ENCODE assay signal across 10 cellular contexts in genomic region chr3:192408721-192409151, GRCh38.
DNase-seq lines count a peak whose midpoint lies in the region; ATAC-seq and TF ChIP-seq lines count a peak whose summit lies in the region.
"Had no signal": no experiment of that assay in that cellular context is flagged by ENCODE, and none has a peak within 500 bp of the region (broad histone marks: within the 10 kb centered on the region; RNA-seq: fewer than 3 reads in every experiment).

No MANE protein-coding gene starts in this region.

- peaks cover 62% of the 10 kb centered on the region for H3K27me3 Mint-ChIP-seq in T-helper 2 cell treated with Interferon-gamma antibody and Interleukin-4, amounts not matched to agents 5 μg/mL and 100 μg/mL, for 36 hours (ENCODE audit: low read depth)

- peaks cover 2% of the 10 kb centered on the region for H3K4me1 Mint-ChIP-seq in T-helper 2 cell treated with Interferon-gamma antibody and Interleukin-4, amounts not matched to agents 5 μg/mL and 100 μg/mL, for 36 hours (ENCODE audit: low read depth)

- no peak for DNase-seq in T-helper 2 cell treated with Interferon-gamma antibody and Interleukin-4, amounts not matched to agents 5 μg/mL and 100 μg/mL, for 36 hours (ENCODE audit: low spot score)
- no peak for DNase-seq in T-helper 2 cell
- no peak for DNase-seq in colonic mucosa
- no peak for DNase-seq in lower lobe of right lung
- no peak for DNase-seq in tibial artery
- DNase-seq in DMS79 (lab: John Stamatoyannopoulos, UW): no peak
- no peak for DNase-seq in NCI-H1694 treated with DMSO at 0.1 percent for 48 hours (lab: John Stamatoyannopoulos, UW)
- DNase-seq: BE2C had no signal

- intact Hi-C loops in colonic mucosa (cut with DNase I): no loop called here
- intact Hi-C loops in lower lobe of right lung (cut with DNase I): no loop called here
- intact Hi-C loops in tibial artery (cut with DNase I; ENCODE audit: low total_unique reads): no loop called here

- H3K4me3 ChIP-seq in colonic mucosa: peak overlapping the region; percentile 11
- peak overlapping the region; percentile 53 for H3K4me3 ChIP-seq in lower lobe of right lung
- peak overlapping the region; percentile 43 to 55 for H3K4me3 ChIP-seq in tibial artery

- H3K36me3 Mint-ChIP-seq in T-helper 2 cell treated with Interferon-gamma antibody and Interleukin-4, amounts not matched to agents 5 μg/mL and 100 μg/mL, for 36 hours (ENCODE audit: low read depth): no peaks in the 10 kb centered on the region

- H3K36me3 ChIP-seq in colonic mucosa (no peaks in the 10 kb centered on the region), lower lobe of right lung (no peaks in the 10 kb centered on the region), tibial artery (no peaks in the 10 kb centered on the region)
- H3K36me3 ChIP-seq: BE2C had no signal

- no peak overlapping the region for H3K27ac Mint-ChIP-seq in T-helper 2 cell treated with Interferon-gamma antibody and Interleukin-4, amounts not matched to agents 5 μg/mL and 100 μg/mL, for 36 hours
- H3K27ac Mint-ChIP-seq: dendritic cell treated with granulocyte-macrophage colony-stimulating factor and Interleukin-4, amounts not matched to agents 40 ng/mL and 50 ng/mL, for 4 days had no signal

- no peak overlapping the region for H3K27ac ChIP-seq in colonic mucosa
- peak overlapping the region; percentile 67 for H3K27ac ChIP-seq in lower lobe of right lung
- H3K27ac ChIP-seq in tibial artery: no peak overlapping the region

- H3K4me1 ChIP-seq in colonic mucosa: no peaks in the 10 kb centered on the region
- H3K4me1 ChIP-seq in lower lobe of right lung: peaks cover 5% of the 10 kb centered on the region
- peaks cover 0 to 27% (median 14%) of the 10 kb centered on the region in 4 donors for H3K4me1 ChIP-seq in tibial artery
- H3K4me1 ChIP-seq: BE2C had no signal

- no peaks in the 10 kb centered on the region for H3K9me3 Mint-ChIP-seq in T-helper 2 cell treated with Interferon-gamma antibody and Interleukin-4, amounts not matched to agents 5 μg/mL and 100 μg/mL, for 36 hours
- H3K9me3 Mint-ChIP-seq: dendritic cell treated with granulocyte-macrophage colony-stimulating factor and Interleukin-4, amounts not matched to agents 40 ng/mL and 50 ng/mL, for 4 days had no signal

- no peak for TF ChIP-seq CTCF in colonic mucosa (IDR thresholded peaks at IDR 0.05)
- TF ChIP-seq CTCF in lower lobe of right lung (IDR thresholded peaks at IDR 0.05): no peak
- no peak for TF ChIP-seq CTCF in tibial artery (IDR thresholded peaks at IDR 0.05)

- H3K9me3 ChIP-seq in colonic mucosa (no peaks in the 10 kb centered on the region), lower lobe of right lung (no peaks in the 10 kb centered on the region), tibial artery (no peaks in the 10 kb centered on the region)
- H3K9me3 ChIP-seq: BE2C had no signal

- H3K27me3 ChIP-seq in colonic mucosa (peaks cover 24% of the 10 kb centered on the region), lower lobe of right lung (ENCODE audit: low read depth) (peaks cover 41% of the 10 kb centered on the region), tibial artery (peaks cover 0 to 32% of the 10 kb centered on the region in 2 donors)

- H3K4me3 Mint-ChIP-seq in T-helper 2 cell treated with Interferon-gamma antibody and Interleukin-4, amounts not matched to agents 5 μg/mL and 100 μg/mL, for 36 hours: peak overlapping the region; percentile 27
- H3K4me3 Mint-ChIP-seq: dendritic cell treated with granulocyte-macrophage colony-stimulating factor and Interleukin-4, amounts not matched to agents 40 ng/mL and 50 ng/mL, for 4 days had no signal

- H3K9ac ChIP-seq in colonic mucosa (ENCODE audit: low read depth in 2 of 2, low read length in 2 of 2): no peak overlapping the region

- ATAC-seq in lower lobe of right lung: peak in 1 of 2 donors; percentile 18
- ATAC-seq in HG03039 (IDR thresholded peaks at IDR 0.05; ENCODE audit: unreplicated experiment): no peak
